19 cellular contexts compared by ENCODE assay signal in the genomic region with DNA sequence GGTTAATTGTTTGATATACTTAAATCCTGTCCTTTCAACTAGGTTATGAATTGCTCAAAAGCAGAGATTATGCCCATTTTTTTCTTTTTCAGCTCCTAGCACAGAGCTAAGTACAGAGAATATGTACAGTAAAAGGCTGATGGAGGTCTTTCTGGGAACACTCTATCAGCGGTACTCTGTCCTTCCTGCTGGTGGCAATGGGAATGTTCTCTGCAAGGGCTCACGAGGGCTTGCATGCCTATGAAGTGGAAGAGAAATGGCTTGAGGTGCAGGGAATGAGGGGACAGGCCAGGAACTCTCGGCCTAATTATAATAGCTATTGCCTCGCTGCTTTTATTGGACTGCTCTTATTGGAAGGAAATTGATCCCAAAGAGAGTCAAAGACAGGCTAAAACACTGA.
DNase-seq lines count a peak whose midpoint lies in the region; ATAC-seq, FAIRE-seq and TF ChIP-seq lines count a peak whose summit lies in the region.
"Had no signal": no experiment of that assay in that cellular context is flagged by ENCODE, and none has a peak within 500 bp of the region (broad histone marks: within the 10 kb centered on the region; RNA-seq: fewer than 3 reads in every experiment).

No MANE protein-coding gene starts in this region.

- H3K27ac Mint-ChIP-seq in CD4-positive, CD25-positive, alpha-beta regulatory T cell = peak overlapping the region in 2 of 3 donors; percentile 25 to 76
- peak overlapping the region; percentile 54 for H3K27ac Mint-ChIP-seq in activated T-helper 17 cell treated with anti-CD3 and anti-CD28 coated beads, Interleukin-2, amount 50 U/mL, for 72 hours
- H3K27ac Mint-ChIP-seq in naive thymus-derived CD4-positive, alpha-beta T cell = peak overlapping the region in 7 of 9 donors; percentile 9 to 76 (median 41)

- TF ChIP-seq POLR2A in A549 (IDR thresholded peaks at IDR 0.05; ENCODE audit: low read length) = no peak

- H3K36me3 Mint-ChIP-seq in CD4-positive, CD25-positive, alpha-beta regulatory T cell = peaks cover 32% of the 10 kb centered on the region
- peaks cover 25% of the 10 kb centered on the region for H3K36me3 Mint-ChIP-seq in activated T-helper 17 cell treated with anti-CD3 and anti-CD28 coated beads, Interleukin-2, amount 50 U/mL, for 72 hours (ENCODE audit: low read depth)
- H3K36me3 Mint-ChIP-seq in naive thymus-derived CD4-positive, alpha-beta T cell = peaks cover 11 to 44% (median 31%) of the 10 kb centered on the region in 5 donors

- peaks cover 35 to 74% (median 59%) of the 10 kb centered on the region in 4 donors for H3K4me1 Mint-ChIP-seq in CD4-positive, CD25-positive, alpha-beta regulatory T cell
- peaks cover 15% of the 10 kb centered on the region for H3K4me1 Mint-ChIP-seq in activated T-helper 17 cell treated with anti-CD3 and anti-CD28 coated beads, Interleukin-2, amount 50 U/mL, for 72 hours
- H3K4me1 Mint-ChIP-seq in naive thymus-derived CD4-positive, alpha-beta T cell = peaks cover 16 to 82% (median 67%) of the 10 kb centered on the region in 7 donors

- H3K9me3 ChIP-seq in A549 = no peaks in the 10 kb centered on the region
- H3K9me3 ChIP-seq in CD4-positive, CD25-positive, alpha-beta regulatory T cell (ENCODE audit: control insufficient read depth in 2 of 2, low read length in 2 of 2) = no peaks in the 10 kb centered on the region
- H3K9me3 ChIP-seq in naive thymus-derived CD4-positive, alpha-beta T cell (ENCODE audit: control insufficient read depth in 2 of 3, low read length in 3 of 3) = peaks cover 0 to 7% (median 0%) of the 10 kb centered on the region in 3 experiments

- H3K36me3 ChIP-seq in CD4-positive, CD25-positive, alpha-beta regulatory T cell (ENCODE audit: control insufficient read depth, insufficient read depth, low read length) = peaks cover 22% of the 10 kb centered on the region
- H3K36me3 ChIP-seq in naive thymus-derived CD4-positive, alpha-beta T cell (ENCODE audit: control insufficient read depth in 2 of 3, insufficient read depth in 3 of 3, low read length in 3 of 3) = peaks cover 0 to 23% (median 0%) of the 10 kb centered on the region in 3 experiments

- H3K4me3 ChIP-seq in A549 = no peak overlapping the region
- H3K4me3 ChIP-seq in CD4-positive, CD25-positive, alpha-beta regulatory T cell (ENCODE audit: low read depth, low read length) = no peak overlapping the region
- no peak overlapping the region for H3K4me3 ChIP-seq in naive thymus-derived CD4-positive, alpha-beta T cell (ENCODE audit: low read length)
- H3K4me3 ChIP-seq: GM12878, SK-N-MC had no signal

- TF ChIP-seq EP300 in A549 (IDR thresholded peaks at IDR 0.05) = no peak

- no peaks in the 10 kb centered on the region for H3K9me3 Mint-ChIP-seq in CD4-positive, CD25-positive, alpha-beta regulatory T cell
- H3K9me3 Mint-ChIP-seq in activated T-helper 17 cell treated with anti-CD3 and anti-CD28 coated beads, Interleukin-2, amount 50 U/mL, for 72 hours = no peaks in the 10 kb centered on the region
- H3K9me3 Mint-ChIP-seq in naive thymus-derived CD4-positive, alpha-beta T cell = peaks cover 0 to 5% (median 0%) of the 10 kb centered on the region in 11 donors

- intact Hi-C loops in naive thymus-derived CD4-positive, alpha-beta T cell (cut with micrococcal nuclease) = no loop called here

- WGBS in A549 (ENCODE audit: missing lambda C conversion rate) = 89% methylated on average over 4 of the region's 4 CpGs

- POLR2A ChIA-PET in A549 (lab: Yijun Ruan, JAX) = no interaction called here
- POLR2A ChIA-PET in naive thymus-derived CD4-positive, alpha-beta T cell (lab: Charles Lee) = interaction anchor here (1.1 kb wide), 1 partner anchor 9 kb away, joined by 7 read pairs; no protein-coding TSS in a partner anchor

- no peaks in the 10 kb centered on the region for H3K27me3 Mint-ChIP-seq in CD4-positive, CD25-positive, alpha-beta regulatory T cell
- H3K27me3 Mint-ChIP-seq in activated T-helper 17 cell treated with anti-CD3 and anti-CD28 coated beads, Interleukin-2, amount 50 U/mL, for 72 hours = no peaks in the 10 kb centered on the region
- H3K27me3 Mint-ChIP-seq in naive thymus-derived CD4-positive, alpha-beta T cell = no peaks in the 10 kb centered on the region

- H3K4me2 ChIP-seq in A549 = no peak overlapping the region

- CTCF ChIA-PET in A549 (lab: Yijun Ruan, JAX) = interaction anchor here (0.6 to 4.0 kb wide), 6 partner anchors 8 to 1017 kb away, joined by 3 to 13 read pairs (median 4); no protein-coding TSS in a partner anchor
- CTCF ChIA-PET in naive thymus-derived CD4-positive, alpha-beta T cell (lab: Charles Lee) = interaction anchor here (1.5 kb wide), 1 partner anchor 104 kb away, joined by 3 read pairs; no protein-coding TSS in a partner anchor

- peaks cover 37% of the 10 kb centered on the region for H3K4me1 ChIP-seq in A549
- H3K4me1 ChIP-seq in CD4-positive, CD25-positive, alpha-beta regulatory T cell (ENCODE audit: control insufficient read depth, insufficient read depth, low read length, poor library complexity, severe bottlenecking) = peaks cover 13% of the 10 kb centered on the region
- H3K4me1 ChIP-seq in naive thymus-derived CD4-positive, alpha-beta T cell (ENCODE audit: control insufficient read depth in 2 of 2, insufficient read depth in 2 of 2, low read length in 2 of 2) = peaks cover 0 to 6% of the 10 kb centered on the region in 2 donors

- no peak overlapping the region for H3K27ac ChIP-seq in A549
- no peak overlapping the region for H3K27ac ChIP-seq in CD4-positive, CD25-positive, alpha-beta regulatory T cell (ENCODE audit: insufficient read depth, low read length, poor library complexity, severe bottlenecking)
- H3K27ac ChIP-seq in naive thymus-derived CD4-positive, alpha-beta T cell (ENCODE audit: low read depth, low read length) = no peak overlapping the region
- H3K27ac ChIP-seq: C4-2B, SK-N-MC had no signal

- no peak for FAIRE-seq in A549 (lab: Jason Lieb, UNC)
- FAIRE-seq: GM12878, H1 had no signal

- no peaks in the 10 kb centered on the region for H3K27me3 ChIP-seq in CD4-positive, CD25-positive, alpha-beta regulatory T cell (ENCODE audit: control insufficient read depth, insufficient read depth, low read length)
- no peaks in the 10 kb centered on the region for H3K27me3 ChIP-seq in naive thymus-derived CD4-positive, alpha-beta T cell (ENCODE audit: control insufficient read depth in 2 of 2, insufficient read depth in 2 of 2, low read length in 2 of 2)

- DNase-seq in A549 (ENCODE audit: low read depth in 1 of 2, low spot score in 1 of 2) (no peak), COLO829 (ENCODE audit: low spot score) (no peak), DMS53 (lab: John Stamatoyannopoulos, UW) (no peak)
- no peak for DNase-seq in CD4-positive, CD25-positive, alpha-beta regulatory T cell
- no peak for DNase-seq in naive thymus-derived CD4-positive, alpha-beta T cell
- DNase-seq: AML-193, Calu3, EL, NCI-H1105, NCI-H1694, NCI-H510A, NCI-H748 treated with DMSO at 0.1 percent for 48 hours, SHP77 had no signal

- no peak for TF ChIP-seq RAD21 in A549 (conservative IDR thresholded peaks at IDR 0.05 in 1 of 2, IDR thresholded peaks at IDR 0.05 in 1 of 2)

- no peak for TF ChIP-seq CTCF in A549 (IDR thresholded peaks at IDR 0.05)

- ATAC-seq in A549 (peak; percentile 28 to 46; a peak in 2 of 6 replicates), GM18520 (IDR thresholded peaks at IDR 0.05; ENCODE audit: unreplicated experiment) (no peak)
- ATAC-seq in CD4-positive, CD25-positive, alpha-beta regulatory T cell (ENCODE audit: low read depth in 2 of 2) = no peak
- ATAC-seq in activated T-helper 17 cell treated with anti-CD3 and anti-CD28 coated beads, Interleukin-2, amount 50 U/mL, for 72 hours (replicated peaks) = no peak
- no peak for ATAC-seq in naive thymus-derived CD4-positive, alpha-beta T cell
- ATAC-seq: GM12878 had no signal

- no peak overlapping the region for H3K4me3 Mint-ChIP-seq in CD4-positive, CD25-positive, alpha-beta regulatory T cell
- no peak overlapping the region for H3K4me3 Mint-ChIP-seq in activated T-helper 17 cell treated with anti-CD3 and anti-CD28 coated beads, Interleukin-2, amount 50 U/mL, for 72 hours
- no peak overlapping the region for H3K4me3 Mint-ChIP-seq in naive thymus-derived CD4-positive, alpha-beta T cell

TF ChIP-seq in A549, 52 proteins besides CTCF, POLR2A, EP300 and RAD21 (continues in another document):
- TF ChIP-seq POLR2AphosphoS2 (conservative IDR thresholded peaks at IDR 0.05; ENCODE audit: low read length) (no peak), ZNF302 (CRISPR knock-in tag; IDR thresholded peaks at IDR 0.05) (no peak), TFCP2L1 (CRISPR knock-in tag; IDR thresholded peaks at IDR 0.05) (no peak), JUNB (IDR thresholded peaks at IDR 0.05) (no peak), SREBF2 (IDR thresholded peaks at IDR 0.05) (no peak), GATA3 (IDR thresholded peaks at IDR 0.05; ENCODE audit: borderline replicate concordance) (no peak), ESRRA (IDR thresholded peaks at IDR 0.05; ENCODE audit: borderline replicate concordance, low read length) (no peak), FOSL2 (IDR thresholded peaks at IDR 0.05) (no peak), FOSL2 (CRISPR knock-in tag; IDR thresholded peaks at IDR 0.05) (no peak), HDAC2 (IDR thresholded peaks at IDR 0.05) (no peak), CHD2 (IDR thresholded peaks at IDR 0.05; ENCODE audit: low read length, partially characterized antibody) (no peak), NFE2L2 (conservative IDR thresholded peaks at IDR 0.05; ENCODE audit: low read length) (no peak), KDM1A (IDR thresholded peaks at IDR 0.05; ENCODE audit: low read depth) (no peak), ZFP36 (IDR thresholded peaks at IDR 0.05; ENCODE audit: borderline replicate concordance, partially characterized antibody) (no peak), MAX (IDR thresholded peaks at IDR 0.05) (no peak)
- TF ChIP-seq, protein P1, sequence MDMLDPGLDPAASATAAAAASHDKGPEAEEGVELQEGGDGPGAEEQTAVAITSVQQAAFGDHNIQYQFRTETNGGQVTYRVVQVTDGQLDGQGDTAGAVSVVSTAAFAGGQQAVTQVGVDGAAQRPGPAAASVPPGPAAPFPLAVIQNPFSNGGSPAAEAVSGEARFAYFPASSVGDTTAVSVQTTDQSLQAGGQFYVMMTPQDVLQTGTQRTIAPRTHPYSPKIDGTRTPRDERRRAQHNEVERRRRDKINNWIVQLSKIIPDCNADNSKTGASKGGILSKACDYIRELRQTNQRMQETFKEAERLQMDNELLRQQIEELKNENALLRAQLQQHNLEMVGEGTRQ (IDR thresholded peaks at IDR 0.05) = no peak
- TF ChIP-seq, protein P2, sequence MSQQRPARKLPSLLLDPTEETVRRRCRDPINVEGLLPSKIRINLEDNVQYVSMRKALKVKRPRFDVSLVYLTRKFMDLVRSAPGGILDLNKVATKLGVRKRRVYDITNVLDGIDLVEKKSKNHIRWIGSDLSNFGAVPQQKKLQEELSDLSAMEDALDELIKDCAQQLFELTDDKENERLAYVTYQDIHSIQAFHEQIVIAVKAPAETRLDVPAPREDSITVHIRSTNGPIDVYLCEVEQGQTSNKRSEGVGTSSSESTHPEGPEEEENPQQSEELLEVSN (IDR thresholded peaks at IDR 0.05; ENCODE audit: borderline replicate concordance, low read depth) = no peak

Comparison
In these comparisons a context has a peak if more than half of its experiments do, and no peak if none do; other contexts are left out.
1. ATAC-seq: peak in A549 (2 of 2); none in CD4-positive, CD25-positive, alpha-beta regulatory T cell (0 of 2), activated T-helper 17 cell treated with anti-CD3 and anti-CD28 coated beads, Interleukin-2, amount 50 U/mL, for 72 hours (single experiment), naive thymus-derived CD4-positive, alpha-beta T cell (single experiment) and GM18520 (single experiment).
2. Peak in every context shown above with its lines, with median percentiles within 50 percentile points of each other: H3K27ac Mint-ChIP-seq.